ENCODE assay signal across 8 cellular contexts in genomic region chr9:122099271-122099869, GRCh38. TPM values are rescaled to one million over a fixed set of nuclear protein-coding genes. Genes with fewer than 3 reads are reported as not detected.
A peak's percentile ranks its signal among the peaks of the same experiment; 100 is the strongest.
DNase-seq lines count a peak whose midpoint lies in the region; ATAC-seq, FAIRE-seq and TF ChIP-seq lines count a peak whose summit lies in the region.

No MANE protein-coding gene starts in this region.

- peaks cover 2% of the 10 kb centered on the region; the same call in 1 of the 2 replicates for H3K27me3 ChIP-seq in Karpas-422 (ENCODE audit: low read length)

- TF ChIP-seq CTCF in AG09309 (IDR thresholded peaks at IDR 0.05; ENCODE audit: control insufficient read depth, insufficient read depth, low read depth, low read length, missing control alignments) (peak; percentile 82), fibroblast of the aortic adventitia (IDR thresholded peaks at IDR 0.05; ENCODE audit: insufficient read depth, low read length) (peak; percentile 79)

- DNase-seq in AG09309 (ENCODE audit: low read depth) = no peak
- peak; percentile 51 for DNase-seq in GM19239 (ENCODE audit: insufficient read length, low spot score)
- DNase-seq in Karpas-422 = peak; percentile 93
- DNase-seq in SHP77 (lab: John Stamatoyannopoulos, UW) = peak; percentile 44 to 79
- DNase-seq in fibroblast of the aortic adventitia (ENCODE audit: low read depth) = peak; percentile 85
- peak in 50 of 56 donors; percentile 5 to 91 (median 63) for DNase-seq in nucleus accumbens (lab: John Stamatoyannopoulos, UW)
- peak in 46 of 49 donors; percentile 15 to 90 (median 72) for DNase-seq in substantia nigra (lab: John Stamatoyannopoulos, UW)

- no peak overlapping the region for H3K9ac ChIP-seq in Karpas-422 (ENCODE audit: low read length)

- ATAC-seq in activated T-helper 17 cell treated with anti-CD3 and anti-CD28 coated beads, Interleukin-2, amount 50 U/mL, for 72 hours (replicated peaks) = peak; percentile 80

- no peak overlapping the region for H3K4me2 ChIP-seq in Karpas-422 (ENCODE audit: low read depth, low read length, poor library complexity, severe bottlenecking)

- peak overlapping the region; percentile 23 for H3K4me3 Mint-ChIP-seq in activated T-helper 17 cell treated with anti-CD3 and anti-CD28 coated beads, Interleukin-2, amount 50 U/mL, for 72 hours

- H3K79me2 ChIP-seq in Karpas-422 (ENCODE audit: low read length) = no peaks in the 10 kb centered on the region

- H3K27ac Mint-ChIP-seq in activated T-helper 17 cell treated with anti-CD3 and anti-CD28 coated beads, Interleukin-2, amount 50 U/mL, for 72 hours = no peak overlapping the region

- FAIRE-seq in GM19239 (lab: Jason Lieb, UNC) = no peak

- peaks cover 6% of the 10 kb centered on the region for H3K9me3 Mint-ChIP-seq in activated T-helper 17 cell treated with anti-CD3 and anti-CD28 coated beads, Interleukin-2, amount 50 U/mL, for 72 hours

- H3K9me2 ChIP-seq in Karpas-422 (replicated peaks; ENCODE audit: insufficient read depth, low read length) = no peaks in the 10 kb centered on the region

- H3K4me3 ChIP-seq in AG09309 (ENCODE audit: control insufficient read depth, low read depth, low read length) (no peak overlapping the region), Karpas-422 (ENCODE audit: low read length) (no peak overlapping the region), fibroblast of the aortic adventitia (ENCODE audit: low read depth, low read length) (no peak overlapping the region)

- H3K36me3 Mint-ChIP-seq in activated T-helper 17 cell treated with anti-CD3 and anti-CD28 coated beads, Interleukin-2, amount 50 U/mL, for 72 hours (ENCODE audit: low read depth) = no peaks in the 10 kb centered on the region

- H3K4me1 ChIP-seq in Karpas-422 (ENCODE audit: low read length) = no peaks in the 10 kb centered on the region

- H3K36me3 ChIP-seq in Karpas-422 (ENCODE audit: insufficient read depth, low read length) = no peaks in the 10 kb centered on the region

- peaks cover 5% of the 10 kb centered on the region for H3K4me1 Mint-ChIP-seq in activated T-helper 17 cell treated with anti-CD3 and anti-CD28 coated beads, Interleukin-2, amount 50 U/mL, for 72 hours

- no peaks in the 10 kb centered on the region for H4K20me1 ChIP-seq in Karpas-422 (ENCODE audit: insufficient read depth, low read depth, low read length)

- H3K27ac ChIP-seq in Karpas-422 (ENCODE audit: low read length) (no peak overlapping the region), substantia nigra (ENCODE audit: low read depth, low read length, poor library complexity, severe bottlenecking) (no peak overlapping the region)

- no peak overlapping the region for H2AFZ ChIP-seq in Karpas-422 (ENCODE audit: low read length)

- no peaks in the 10 kb centered on the region for H3K9me3 ChIP-seq in Karpas-422 (ENCODE audit: low read length)

- peaks cover 11% of the 10 kb centered on the region for H3K27me3 Mint-ChIP-seq in activated T-helper 17 cell treated with anti-CD3 and anti-CD28 coated beads, Interleukin-2, amount 50 U/mL, for 72 hours

RNA-seq across cellular contexts. Expression of gene TTLL11, which starts 6.3 kb away (rescaled TPM):
- total RNA-seq in Karpas-422 (2014; rRNA removed; shearing (Covaris generic); ENCODE audit: low replicate concordance) = 2.5 and 3.4 TPM in 2 replicates
- 1 to 10 TPM; 2.6 to 3.9 TPM for total RNA-seq in activated T-helper 17 cell treated with anti-CD3 and anti-CD28 coated beads, Interleukin-2, amount 50 U/mL, for 72 hours
- total RNA-seq in fibroblast of the aortic adventitia (ENCODE audit: low replicate concordance) = 4.8 and 7.3 TPM in 2 replicates
